Comparison of ENCODE assay signal across 8 cellular contexts in the genomic region with DNA sequence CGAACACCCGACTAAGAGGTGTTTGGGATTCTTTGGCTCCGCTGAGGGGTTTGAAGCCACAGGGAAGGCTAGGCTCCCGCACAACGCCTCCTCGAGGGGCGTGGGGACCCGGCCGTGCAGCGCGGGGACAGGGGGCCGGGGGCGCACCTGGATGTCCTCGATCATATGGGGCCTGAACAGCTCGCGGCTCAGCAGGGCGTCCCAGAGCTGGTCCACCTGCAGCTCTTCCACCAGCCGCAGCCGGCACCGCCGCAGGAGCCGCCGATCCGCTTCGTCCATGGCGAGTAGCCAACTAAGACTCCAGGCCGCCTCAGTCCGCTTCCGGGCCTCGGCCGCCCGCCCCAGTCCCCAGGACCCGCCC. TPM values are rescaled to one million over a fixed set of nuclear protein-coding genes. Genes with fewer than 3 reads are reported as not detected.
DNase-seq lines count a peak whose midpoint lies in the region; ATAC-seq, FAIRE-seq and TF ChIP-seq lines count a peak whose summit lies in the region.

TSS of gene CASP9 (minus strand) at position 294 of the 361 bp plus-strand sequence. CDS start at position 279, 15 bp downstream.

- TF ChIP-seq EP300 in GM12878 (IDR thresholded peaks at IDR 0.05; ENCODE audit: borderline replicate concordance in 1 of 2, control insufficient read depth in 1 of 2, low read depth in 2 of 2, low read length in 2 of 2) = no peak

- H3K9ac ChIP-seq in HUES6 (ENCODE audit: low read length) (peak within 1 kb of the TSS; percentile 96), GM12878 (ENCODE audit: control insufficient read depth, insufficient read depth, low read length) (peak within 1 kb of the TSS; percentile 79)

- H4K20me1 ChIP-seq in GM12878 (ENCODE audit: control insufficient read depth, insufficient read depth) = no peaks in the 10 kb centered on the region

- CTCF ChIA-PET in CD4-positive, alpha-beta T cell (lab: Charles Lee) = no interaction called here
- CTCF ChIA-PET in GM12878 (lab: Yijun Ruan, JAX) = interaction anchor here (1.0 kb wide), 1 partner anchor 217 kb away, joined by 3 read pairs; no protein-coding TSS in a partner anchor

- H3K27me3 Mint-ChIP-seq in CD4-positive, alpha-beta T cell = no peaks in the 10 kb centered on the region

- H3K9me3 Mint-ChIP-seq in CD4-positive, alpha-beta T cell = no peaks in the 10 kb centered on the region

- peak within 1 kb of the TSS; percentile 100 for H3K27ac Mint-ChIP-seq in CD4-positive, alpha-beta T cell

- no TSS peak for BruUV-seq in GM12878 (replicated peaks; lab: Mats Ljungman, UMichigan)

- H3K4me3 ChIP-seq in HUES6 (ENCODE audit: low read depth, low read length) = peak within 1 kb of the TSS; percentile 97
- peak within 1 kb of the TSS; percentile 95 for H3K4me3 ChIP-seq in GM12878
- peak within 1 kb of the TSS; percentile 83 for H3K4me3 ChIP-seq in thymus (ENCODE audit: low read length)

- intact Hi-C loops in CD4-positive, alpha-beta T cell (cut with DNase I, micrococcal nuclease) = loop anchor here (2.0 to 10.0 kb wide), 3 partner anchors 115 to 1381 kb away; partner anchors contain the start of genes CPLANE2 (in 1 of the 2) and EFHD2 (in 1 of the 2)
- intact Hi-C loops in GM12878 (cut with micrococcal nuclease; ENCODE audit: unreplicated experiment) = loop anchor here (10.0 kb wide), 2 partner anchors 321 to 451 kb away; partner anchors contain the start of genes SPEN and ZBTB17

- WGBS in GM12878 (ENCODE audit: insufficient coverage, insufficient replicate concordance, low lambda C conversion rate, missing lambda C conversion rate) = 2% methylated on average over 26 of the region's 33 CpGs
- WGBS in thymus = under 1% methylated on average over 33 of the region's 33 CpGs

- in situ Hi-C loops in GM12878 (cut with MboI) = no loop called here

- H3K4me3 Mint-ChIP-seq in CD4-positive, alpha-beta T cell = peak within 1 kb of the TSS; percentile 96

- H3K79me2 ChIP-seq in GM12878 (ENCODE audit: control insufficient read depth, insufficient read depth, low read length) = peaks cover 13% of the 10 kb centered on the region

- no peaks in the 10 kb centered on the region for H3K27me3 ChIP-seq in CD4-positive, alpha-beta T cell (ENCODE audit: control insufficient read depth, insufficient read depth, low read length)
- H3K27me3 ChIP-seq in HUES6 (ENCODE audit: control insufficient read depth, insufficient read depth, low read length) (no peaks in the 10 kb centered on the region), GM12878 (replicated peaks in 1 of 2; ENCODE audit: control insufficient read depth in 2 of 2, insufficient read depth in 2 of 2, low read length in 1 of 2) (no peaks in the 10 kb centered on the region), layer of hippocampus (ENCODE audit: control insufficient read depth, insufficient read depth, low read length) (no peaks in the 10 kb centered on the region), thymus (ENCODE audit: control insufficient read depth, insufficient read depth) (no peaks in the 10 kb centered on the region)

- TF ChIP-seq CTCF in CD4-positive, alpha-beta T cell (IDR thresholded peaks at IDR 0.05) = no peak
- no peak for TF ChIP-seq CTCF in GM12878 (IDR thresholded peaks at IDR 0.05 in 2 of 3, conservative IDR thresholded peaks at IDR 0.05 in 1 of 3; ENCODE audit: control insufficient read depth in 2 of 3, extremely low read depth in 1 of 3, insufficient read depth in 1 of 3, low read depth in 3 of 3, low read length in 3 of 3)

- no peaks in the 10 kb centered on the region for H3K36me3 ChIP-seq in HUES6 (ENCODE audit: control insufficient read depth, insufficient read depth, low read length)
- H3K36me3 ChIP-seq in GM12878 (ENCODE audit: control insufficient read depth in 2 of 2, insufficient read depth in 2 of 2, low read length in 1 of 2) = no peaks in the 10 kb centered on the region
- H3K36me3 ChIP-seq in thymus (ENCODE audit: control insufficient read depth, insufficient read depth) = no peaks in the 10 kb centered on the region

- TF ChIP-seq POLR2A in GM12878 (IDR thresholded peaks at IDR 0.05; ENCODE audit: low read depth, low read length) = peak; percentile 94

- no peak for TF ChIP-seq RAD21 in GM12878 (IDR thresholded peaks at IDR 0.05; ENCODE audit: insufficient read depth, low read depth, low read length)

- no peaks in the 10 kb centered on the region for H3K9me3 ChIP-seq in CD4-positive, alpha-beta T cell (ENCODE audit: control insufficient read depth, low read length)
- H3K9me3 ChIP-seq in HUES6 (ENCODE audit: control insufficient read depth, insufficient read depth, low read depth, low read length) = no peaks in the 10 kb centered on the region
- no peaks in the 10 kb centered on the region for H3K9me3 ChIP-seq in GM12878 (replicated peaks; ENCODE audit: control insufficient read depth, insufficient read depth, low read length)
- H3K9me3 ChIP-seq in thymus (ENCODE audit: control insufficient read depth) = no peaks in the 10 kb centered on the region

- SMC1A ChIA-PET in GM12878 (lab: Charles Lee; ENCODE audit: uncharacterized antibody, unreplicated experiment) = interaction anchor here (0.6 to 1.3 kb wide), 3 partner anchors 9 to 1501 kb away, joined by 3 to 4 read pairs (median 3); no protein-coding TSS in a partner anchor

- H3K4me2 ChIP-seq in GM12878 (ENCODE audit: control insufficient read depth, insufficient read depth) = peak within 1 kb of the TSS; percentile 98

- peak within 1 kb of the TSS; percentile 95 for H2AFZ ChIP-seq in GM12878 (ENCODE audit: control insufficient read depth, low read depth, low read length)

- peaks cover 17% of the 10 kb centered on the region for H3K36me3 Mint-ChIP-seq in CD4-positive, alpha-beta T cell (ENCODE audit: low read depth)

- RAD21 ChIA-PET in GM12878 (lab: Charles Lee; ENCODE audit: unreplicated experiment) = interaction anchor here (0.6 to 0.7 kb wide), 2 partner anchors 48 to 162 kb away, joined by 3 read pairs; no protein-coding TSS in a partner anchor

- peak within 1 kb of the TSS; percentile 94 for H3K27ac ChIP-seq in CD4-positive, alpha-beta T cell (ENCODE audit: low read depth, low read length)
- peak within 1 kb of the TSS; percentile 97 for H3K27ac ChIP-seq in HUES6 (ENCODE audit: low read depth, low read length)
- peak within 1 kb of the TSS; percentile 87 for H3K27ac ChIP-seq in GM12878 (ENCODE audit: control insufficient read depth, insufficient read depth)
- peak within 1 kb of the TSS; percentile 100 for H3K27ac ChIP-seq in layer of hippocampus (ENCODE audit: low read depth, low read length)
- peak within 1 kb of the TSS; percentile 99 for H3K27ac ChIP-seq in thymus (ENCODE audit: low read depth)

- peak; percentile 38 for FAIRE-seq in GM12878 (lab: Jason Lieb, UNC)

- POLR2A ChIA-PET in CD4-positive, alpha-beta T cell (lab: Charles Lee) = interaction anchor here (0.6 to 1.0 kb wide), 5 partner anchors 80 to 381 kb away, joined by 3 to 4 read pairs (median 3); partner anchors contain the start of genes CTRC and SPEN
- POLR2A ChIA-PET in GM12878 (lab: Charles Lee) = interaction anchor here (1.0 to 1.3 kb wide), 2 partner anchors 11 to 24 kb away, joined by 3 read pairs; no protein-coding TSS in a partner anchor

- peaks cover 10% of the 10 kb centered on the region for H3K4me1 ChIP-seq in HUES6 (ENCODE audit: control insufficient read depth, insufficient read depth, low read length)
- peaks cover 9% of the 10 kb centered on the region; the same call in 1 of the 2 replicates for H3K4me1 ChIP-seq in GM12878 (ENCODE audit: control insufficient read depth, insufficient read depth, low read length)
- H3K4me1 ChIP-seq in thymus (ENCODE audit: control insufficient read depth, insufficient read depth, low read length) = peaks cover 14% of the 10 kb centered on the region

- H3K4me1 Mint-ChIP-seq in CD4-positive, alpha-beta T cell (ENCODE audit: low read depth) = peaks cover 63% of the 10 kb centered on the region

- ATAC-seq in CD4-positive, alpha-beta T cell (ENCODE audit: poor library complexity) = no peak
- no peak for ATAC-seq in GM12878
- ATAC-seq in GM21576 (IDR thresholded peaks at IDR 0.05; ENCODE audit: unreplicated experiment) = no peak
- no peak for ATAC-seq in GM18519 (IDR thresholded peaks at IDR 0.05; ENCODE audit: low FRiP score, unreplicated experiment)

- DNase-seq in CD4-positive, alpha-beta T cell = no peak
- DNase-seq in GM12878 (ENCODE audit: low read depth, low spot score) = no peak
- no peak for DNase-seq in NCI-H748 (lab: John Stamatoyannopoulos, UW; ENCODE audit: unreplicated experiment)

TF ChIP-seq in GM12878, 131 proteins besides CTCF, POLR2A, EP300 and RAD21 (continues in another document):
- TF ChIP-seq SP1 (IDR thresholded peaks at IDR 0.05; ENCODE audit: low read depth, low read length) = no peak

RNA-seq across cellular contexts. Expression of gene CASP9, which starts in this region (rescaled TPM):
- total RNA-seq in CD4-positive, alpha-beta T cell = 10 to 100 TPM; 15.7 to 18.0 TPM
- 9.2 and 9.5 TPM in 2 replicates for total RNA-seq in GM12878 (2013; cell fraction: nucleolus; rRNA removed)
- total RNA-seq in GM12878 (2014; rRNA removed) (7.6 and 8.7 TPM in 2 replicates), GM12878 (2014; rRNA removed; fragmentation: Illumina TruSeq; extraction: Trizol) (6.3 and 6.5 TPM in 2 replicates), GM12878 (2021) (8.5 and 10.8 TPM in 2 replicates)
- 5.6 TPM for polyA plus RNA-seq in GM12878 (2011; ENCODE audit: low read depth)
- polyA plus RNA-seq in GM12878 (2011; rRNA removed) (10.1 and 14.6 TPM in 2 replicates), GM12878 (2014; fragmentation: Illumina TruSeq; extraction: Trizol) (7.9 and 8.2 TPM in 2 replicates), GM12878 (2014; fragmentation: Nextera tagmentation; extraction: Ambion mirVana) (1 to 10 TPM; 2.7 to 3.9 TPM), GM12878 (2014; rRNA removed) (8.8 and 9.8 TPM in 2 replicates), GM12878 (2016; fragmentation: Nextera tagmentation; extraction: Ambion mirVana) (1 to 10 TPM; 7.2 to 7.6 TPM), thymus (27.4 TPM)
- 20.3 and 21.5 TPM in 2 replicates for polyA plus RNA-seq in GM12878 (2011; cell fraction: cytosol; rRNA removed)
- polyA plus RNA-seq in GM12878 (2011; cell fraction: nucleus; rRNA removed) = 17.7 and 18.3 TPM in 2 replicates
- polyA plus RNA-seq in GM12878 (2012) = 6.6 and 6.7 TPM in 2 replicates
- polyA minus RNA-seq in GM12878 (2011; rRNA and poly(A)+ RNA removed) = 13.1 and 16.9 TPM in 2 replicates
- polyA minus RNA-seq in GM12878 (2011; cell fraction: cytosol; rRNA and poly(A)+ RNA removed) = 10.6 and 11.2 TPM in 2 replicates
- 4.2 and 6.9 TPM in 2 replicates for polyA minus RNA-seq in GM12878 (2011; cell fraction: nucleus; rRNA and poly(A)+ RNA removed)
